In the genomic region with DNA sequence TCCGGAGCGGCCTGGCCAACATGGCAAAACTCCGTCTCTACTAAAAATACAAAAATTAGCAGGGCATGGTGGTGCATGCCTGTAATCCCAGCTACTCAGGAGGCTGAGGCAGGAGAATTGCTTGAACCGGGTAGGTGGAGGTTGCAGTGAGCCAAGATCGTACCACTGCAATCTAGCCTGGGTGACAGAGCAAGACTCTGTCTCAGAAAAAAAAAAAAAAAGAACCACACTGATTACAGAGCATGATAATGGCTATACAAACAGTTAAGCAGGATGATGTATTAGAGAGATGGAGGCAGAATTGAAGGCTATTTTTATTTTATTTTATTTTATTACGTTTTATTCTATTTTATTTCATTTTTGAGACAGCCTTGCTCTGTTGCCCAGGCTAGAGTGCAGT, we compare ENCODE assay signal across 18 cellular contexts. TPM values are rescaled to one million over a fixed set of nuclear protein-coding genes. Genes with fewer than 3 reads are reported as not detected.
"Had no signal": no experiment of that assay in that cellular context is flagged by ENCODE, and none has a peak within 500 bp of the region (broad histone marks: within the 10 kb centered on the region; RNA-seq: fewer than 3 reads in every experiment).

No MANE protein-coding gene starts in this region.

RNA-seq across cellular contexts. Expression of a gene that starts 9.8 kb away (rescaled TPM):
- total RNA-seq: activated naive CD4-positive, alpha-beta T cell treated with anti-CD3 and anti-CD28 coated beads for 36 hours; activated naive CD4-positive, alpha-beta T cell treated with anti-CD3 and anti-CD28 coated beads, Interleukin-2, amount 50 U/mL, for 72 hours; activated naive CD8-positive, alpha-beta T cell treated with anti-CD3 and anti-CD28 coated beads for 36 hours; activated T-cell treated with anti-CD3 and anti-CD28 coated beads, Interleukin-2, amount 50 U/mL, for 72 hours; activated T-helper 1 cell treated with anti-CD3 and anti-CD28 coated beads, Interleukin-12 subunit alpha, Interleukin-12 subunit beta, Interleukin-2, Interleukin-4 antibody, amounts not matched to agents 30 ng/mL and 10 ng/mL and 1 ng/mL, durations not matched to agents 14 hours and 24 hours and 36 hours; activated T-helper 17 cell treated with anti-CD3 and anti-CD28 coated beads, Interleukin-2, amount 50 U/mL, for 72 hours; adrenal gland; aorta; ascending aorta; astrocyte; body of pancreas; breast epithelium; bronchial epithelial cell; cardiac septum; cerebellum had no signal
- polyA plus RNA-seq: adrenal gland, aorta, cardiac muscle cell had no signal

RNA-seq across cellular contexts. Expression of a gene that starts 10.8 kb away (rescaled TPM):
- total RNA-seq: activated naive CD8-positive, alpha-beta T cell treated with anti-CD3 and anti-CD28 coated beads, Interleukin-2, amount 10 ng/mL, durations not matched to agents 7 days and 5 days; activated T-helper 17 cell treated with anti-CD3 and anti-CD28 coated beads, Interleukin-2, amount 50 U/mL, for 72 hours; adrenal gland; aorta; ascending aorta; body of pancreas; breast epithelium; cerebellum had no signal
- polyA plus RNA-seq: adipose tissue, adrenal gland, aorta had no signal

RNA-seq across cellular contexts. Expression of a gene that starts 15.2 kb away (rescaled TPM):
- total RNA-seq: activated naive CD4-positive, alpha-beta T cell treated with anti-CD3 and anti-CD28 coated beads for 36 hours had no signal

RNA-seq across cellular contexts. Expression of a gene that starts 35.3 kb away (rescaled TPM):
- total RNA-seq: bronchial epithelial cell had no signal
- polyA plus RNA-seq: cardiac muscle cell had no signal
